In the genomic region with DNA sequence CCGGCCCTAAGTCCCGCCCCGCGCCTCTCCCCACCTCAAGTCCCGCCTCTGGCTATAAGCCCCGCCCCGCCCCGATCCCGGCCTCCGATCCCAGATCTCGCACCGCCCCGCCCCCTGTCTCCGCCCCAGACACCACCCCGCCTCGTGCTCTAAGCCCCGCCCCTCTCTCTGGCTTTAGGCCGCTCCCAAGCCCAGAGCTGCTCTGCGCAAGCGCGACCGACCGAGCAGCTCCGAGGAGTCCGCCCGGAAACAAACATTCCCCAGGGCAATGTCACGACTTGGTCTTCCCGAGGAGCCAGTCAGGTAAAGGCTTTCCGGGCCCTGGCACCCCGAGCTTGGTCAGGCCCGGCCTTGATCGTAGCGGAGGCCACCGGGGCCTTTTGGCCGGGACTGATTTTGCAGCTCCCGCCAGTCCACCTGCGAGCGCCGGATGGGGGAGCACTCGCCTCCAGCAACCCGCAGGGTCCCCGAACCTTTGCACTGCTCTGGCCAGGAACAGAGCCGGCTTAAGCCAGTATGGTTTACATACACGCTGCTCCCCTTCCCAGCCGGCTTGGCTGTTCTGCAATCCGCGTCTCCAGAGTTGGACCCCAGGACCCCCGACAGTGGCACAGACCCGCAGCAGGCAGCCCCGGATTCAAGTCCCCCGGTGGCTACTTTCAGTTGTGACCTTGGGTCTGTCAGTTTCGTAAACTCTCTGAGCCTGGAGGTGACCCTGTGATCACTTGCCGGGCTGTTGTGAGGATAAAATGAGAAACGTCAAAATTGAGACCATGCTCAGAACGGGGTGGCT, we compare ENCODE assay signal across 1 cellular context.
TF ChIP-seq lines count a peak whose summit lies in the region.

TSS of gene NUDT7 (plus strand) at position 200 of the 793 bp plus-strand sequence. CDS start at position 269, 69 bp downstream.

TF ChIP-seq in HepG2, 621 proteins besides CTCF, POLR2A, EP300 and RAD21 (continued from another document and continues in another):
- TF ChIP-seq NFKB2 (CRISPR knock-in tag; IDR thresholded peaks at IDR 0.05; ENCODE audit: borderline replicate concordance) = peak; percentile 76; the same call in 1 of the 2 replicates
- peak; percentile 57; the same call in 1 of the 2 replicates for TF ChIP-seq ZNF550 (CRISPR knock-in tag; IDR thresholded peaks at IDR 0.05; ENCODE audit: borderline replicate concordance)
- no peak for TF ChIP-seq MATR3 (CRISPR knock-in tag; IDR thresholded peaks at IDR 0.05)
- TF ChIP-seq KDM2A (CRISPR knock-in tag; IDR thresholded peaks at IDR 0.05; ENCODE audit: borderline replicate concordance, low read depth) = peak; percentile 84
- peak; percentile 30; the same call in 1 of the 2 replicates for TF ChIP-seq ZNF510 (CRISPR knock-in tag; IDR thresholded peaks at IDR 0.05; ENCODE audit: low read depth)
- TF ChIP-seq KDM5B (CRISPR knock-in tag; IDR thresholded peaks at IDR 0.05; ENCODE audit: borderline replicate concordance) = peak; percentile 95; the same call in 1 of the 2 replicates
- TF ChIP-seq ZBTB33 (CRISPR knock-in tag; IDR thresholded peaks at IDR 0.05) = no peak
- TF ChIP-seq ZNF121 (CRISPR knock-in tag; IDR thresholded peaks at IDR 0.05) = peak; percentile 84
- TF ChIP-seq GABPB1 (CRISPR knock-in tag; IDR thresholded peaks at IDR 0.05) = peak; percentile 87
- peak; percentile 78 for TF ChIP-seq ELF3 (CRISPR knock-in tag; IDR thresholded peaks at IDR 0.05)
- TF ChIP-seq ZNF619 (CRISPR knock-in tag; IDR thresholded peaks at IDR 0.05) = no peak
- peak; percentile 85 for TF ChIP-seq CEBPB (IDR thresholded peaks at IDR 0.05; ENCODE audit: borderline replicate concordance, low read depth, low read length)
- TF ChIP-seq ZFY (CRISPR knock-in tag; IDR thresholded peaks at IDR 0.05) = peak; percentile 95
- peak; percentile 81; the same call in 1 of the 2 replicates for TF ChIP-seq MXD4 (CRISPR knock-in tag; IDR thresholded peaks at IDR 0.05)
- TF ChIP-seq KLF11 (CRISPR knock-in tag; IDR thresholded peaks at IDR 0.05) = peak; percentile 59; the same call in 1 of the 2 replicates
- no peak for TF ChIP-seq MLLT10 (CRISPR knock-in tag; IDR thresholded peaks at IDR 0.05)
- 0 out of 2 replicates have a peak, but pooled peaks have one; percentile 55 for TF ChIP-seq ZNF446 (CRISPR knock-in tag; IDR thresholded peaks at IDR 0.05)
- TF ChIP-seq ZSCAN12 (CRISPR knock-in tag; IDR thresholded peaks at IDR 0.05) = peak; percentile 46; the same call in 1 of the 2 replicates
- TF ChIP-seq, protein P1, sequence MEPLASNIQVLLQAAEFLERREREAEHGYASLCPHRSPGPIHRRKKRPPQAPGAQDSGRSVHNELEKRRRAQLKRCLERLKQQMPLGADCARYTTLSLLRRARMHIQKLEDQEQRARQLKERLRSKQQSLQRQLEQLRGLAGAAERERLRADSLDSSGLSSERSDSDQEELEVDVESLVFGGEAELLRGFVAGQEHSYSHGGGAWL (CRISPR knock-in tag; IDR thresholded peaks at IDR 0.05) = peak; percentile 26; the same call in 1 of the 2 replicates
- TF ChIP-seq FOXP4 (CRISPR knock-in tag; IDR thresholded peaks at IDR 0.05) = peak; percentile 10; the same call in 1 of the 2 replicates
- no peak for TF ChIP-seq ZNF589 (CRISPR knock-in tag; conservative IDR thresholded peaks at IDR 0.05)
- TF ChIP-seq ZBTB37 (CRISPR knock-in tag; IDR thresholded peaks at IDR 0.05) = 0 out of 2 replicates have a peak, but pooled peaks have one; percentile 35
- TF ChIP-seq ARNT (IDR thresholded peaks at IDR 0.05) = no peak
- TF ChIP-seq, protein P2, sequence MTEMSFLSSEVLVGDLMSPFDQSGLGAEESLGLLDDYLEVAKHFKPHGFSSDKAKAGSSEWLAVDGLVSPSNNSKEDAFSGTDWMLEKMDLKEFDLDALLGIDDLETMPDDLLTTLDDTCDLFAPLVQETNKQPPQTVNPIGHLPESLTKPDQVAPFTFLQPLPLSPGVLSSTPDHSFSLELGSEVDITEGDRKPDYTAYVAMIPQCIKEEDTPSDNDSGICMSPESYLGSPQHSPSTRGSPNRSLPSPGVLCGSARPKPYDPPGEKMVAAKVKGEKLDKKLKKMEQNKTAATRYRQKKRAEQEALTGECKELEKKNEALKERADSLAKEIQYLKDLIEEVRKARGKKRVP (CRISPR knock-in tag; IDR thresholded peaks at IDR 0.05) = 0 out of 4 replicates have a peak, but pooled peaks of 1 of the 2 experiments have one; percentile 51
- TF ChIP-seq, protein P3, sequence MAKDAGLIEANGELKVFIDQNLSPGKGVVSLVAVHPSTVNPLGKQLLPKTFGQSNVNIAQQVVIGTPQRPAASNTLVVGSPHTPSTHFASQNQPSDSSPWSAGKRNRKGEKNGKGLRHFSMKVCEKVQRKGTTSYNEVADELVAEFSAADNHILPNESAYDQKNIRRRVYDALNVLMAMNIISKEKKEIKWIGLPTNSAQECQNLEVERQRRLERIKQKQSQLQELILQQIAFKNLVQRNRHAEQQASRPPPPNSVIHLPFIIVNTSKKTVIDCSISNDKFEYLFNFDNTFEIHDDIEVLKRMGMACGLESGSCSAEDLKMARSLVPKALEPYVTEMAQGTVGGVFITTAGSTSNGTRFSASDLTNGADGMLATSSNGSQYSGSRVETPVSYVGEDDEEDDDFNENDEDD (CRISPR knock-in tag; IDR thresholded peaks at IDR 0.05; ENCODE audit: borderline replicate concordance) = peak; percentile 10; the same call in 1 of the 2 replicates
- TF ChIP-seq ONECUT2 (CRISPR knock-in tag; IDR thresholded peaks at IDR 0.05) = peak; percentile 30; the same call in 1 of the 2 replicates
- TF ChIP-seq GTF3A (CRISPR knock-in tag; conservative IDR thresholded peaks at IDR 0.05) = no peak
- TF ChIP-seq LCORL (IDR thresholded peaks at IDR 0.05) = 0 out of 2 replicates have a peak, but pooled peaks have one; percentile 19
- peak; percentile 56; the same call in 1 of the 2 replicates for TF ChIP-seq LCORL (CRISPR knock-in tag; IDR thresholded peaks at IDR 0.05)
- TF ChIP-seq TEAD3 (CRISPR knock-in tag; optimal IDR thresholded peaks at IDR 0.05; ENCODE audit: borderline replicate concordance) = peak; percentile 76
- no peak for TF ChIP-seq ZNF75D (CRISPR knock-in tag; IDR thresholded peaks at IDR 0.05; ENCODE audit: borderline replicate concordance)
- TF ChIP-seq PHF5A (CRISPR knock-in tag; IDR thresholded peaks at IDR 0.05; ENCODE audit: low read depth, unreplicated experiment) = peak; percentile 41
- no peak for TF ChIP-seq SMARCE1 (IDR thresholded peaks at IDR 0.05; ENCODE audit: borderline replicate concordance)
- TF ChIP-seq FOXJ3 (CRISPR knock-in tag; IDR thresholded peaks at IDR 0.05; ENCODE audit: borderline replicate concordance) = peak; percentile 42; the same call in 1 of the 2 replicates
- TF ChIP-seq, protein P4, sequence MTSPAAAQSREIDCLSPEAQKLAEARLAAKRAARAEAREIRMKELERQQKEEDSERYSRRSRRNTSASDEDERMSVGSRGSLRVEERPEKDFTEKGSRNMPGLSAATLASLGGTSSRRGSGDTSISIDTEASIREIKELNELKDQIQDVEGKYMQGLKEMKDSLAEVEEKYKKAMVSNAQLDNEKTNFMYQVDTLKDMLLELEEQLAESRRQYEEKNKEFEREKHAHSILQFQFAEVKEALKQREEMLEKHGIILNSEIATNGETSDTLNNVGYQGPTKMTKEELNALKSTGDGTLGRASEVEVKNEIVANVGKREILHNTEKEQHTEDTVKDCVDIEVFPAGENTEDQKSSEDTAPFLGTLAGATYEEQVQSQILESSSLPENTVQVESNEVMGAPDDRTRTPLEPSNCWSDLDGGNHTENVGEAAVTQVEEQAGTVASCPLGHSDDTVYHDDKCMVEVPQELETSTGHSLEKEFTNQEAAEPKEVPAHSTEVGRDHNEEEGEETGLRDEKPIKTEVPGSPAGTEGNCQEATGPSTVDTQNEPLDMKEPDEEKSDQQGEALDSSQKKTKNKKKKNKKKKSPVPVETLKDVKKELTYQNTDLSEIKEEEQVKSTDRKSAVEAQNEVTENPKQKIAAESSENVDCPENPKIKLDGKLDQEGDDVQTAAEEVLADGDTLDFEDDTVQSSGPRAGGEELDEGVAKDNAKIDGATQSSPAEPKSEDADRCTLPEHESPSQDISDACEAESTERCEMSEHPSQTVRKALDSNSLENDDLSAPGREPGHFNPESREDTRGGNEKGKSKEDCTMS (CRISPR knock-in tag; conservative IDR thresholded peaks at IDR 0.05) = no peak
- peak; percentile 78; the same call in 1 of the 2 replicates for TF ChIP-seq HIVEP1 (CRISPR knock-in tag; IDR thresholded peaks at IDR 0.05)
- TF ChIP-seq PITX1 (CRISPR knock-in tag; IDR thresholded peaks at IDR 0.05) = peak; percentile 70
- no peak for TF ChIP-seq ZNF234 (CRISPR knock-in tag; conservative IDR thresholded peaks at IDR 0.05)
- TF ChIP-seq THAP9 (CRISPR knock-in tag; IDR thresholded peaks at IDR 0.05; ENCODE audit: borderline replicate concordance) = peak; percentile 85; the same call in 1 of the 2 replicates
- peak; percentile 96 for TF ChIP-seq PRDM10 (CRISPR knock-in tag; IDR thresholded peaks at IDR 0.05; ENCODE audit: low read depth)
- TF ChIP-seq HNRNPLL (IDR thresholded peaks at IDR 0.05; ENCODE audit: low read depth, low read length, poor library complexity, severe bottlenecking) = peak; percentile 75
